In genomic region chr2:63486861-63487290, GRCh38 we compare ENCODE assay signal across 14 cellular contexts.
DNase-seq lines count a peak whose midpoint lies in the region; ATAC-seq and TF ChIP-seq lines count a peak whose summit lies in the region.
"Had no signal": no experiment of that assay in that cellular context is flagged by ENCODE, and none has a peak within 500 bp of the region (broad histone marks: within the 10 kb centered on the region; RNA-seq: fewer than 3 reads in every experiment).

No MANE protein-coding gene starts in this region.

- 91 to 97% methylated on average over 2 of the region's 2 CpGs for WGBS in aorta, 2 donors

- TF ChIP-seq CTCF in HFFc6 (IDR thresholded peaks at IDR 0.05) (peak; percentile 30; the same call in 1 of the 2 replicates), chondrocyte (IDR thresholded peaks at IDR 0.05) (peak; percentile 40)

- no peak overlapping the region for H3K27ac Mint-ChIP-seq in HFFc6
- no peak overlapping the region for H3K27ac Mint-ChIP-seq in chondrocyte (ENCODE audit: unreplicated experiment)
- H3K27ac Mint-ChIP-seq: activated CD8-positive, alpha-beta memory T cell treated with anti-CD3 and anti-CD28 coated beads, Interleukin-2, amount 10 ng/mL, durations not matched to agents 7 days and 5 days; CD14-positive monocyte; progenitor cell of endocrine pancreas; T-helper 2 cell treated with Interferon-gamma antibody and Interleukin-4, amounts not matched to agents 5 μg/mL and 100 μg/mL, for 36 hours had no signal

- H3K27me3 ChIP-seq in aorta (ENCODE audit: control insufficient read depth in 1 of 2, insufficient read depth in 2 of 2, low read length in 1 of 2) (no peaks in the 10 kb centered on the region), MG63 (no peaks in the 10 kb centered on the region)

- H3K4me1 ChIP-seq in aorta (ENCODE audit: control insufficient read depth in 1 of 2, insufficient read depth in 2 of 2, low read length in 2 of 2): no peaks in the 10 kb centered on the region

- H3K4me3 Mint-ChIP-seq in HFFc6: no peak overlapping the region
- H3K4me3 Mint-ChIP-seq in chondrocyte (ENCODE audit: unreplicated experiment): no peak overlapping the region
- H3K4me3 Mint-ChIP-seq in activated T-cell treated with anti-CD3 and anti-CD28 coated beads, Interleukin-2, amount 50 U/mL, for 4 hours: no peak overlapping the region
- H3K4me3 Mint-ChIP-seq: activated CD8-positive, alpha-beta memory T cell treated with anti-CD3 and anti-CD28 coated beads, Interleukin-2, amount 10 ng/mL, durations not matched to agents 7 days and 5 days; CD14-positive monocyte; T-helper 2 cell treated with Interferon-gamma antibody and Interleukin-4, amounts not matched to agents 5 μg/mL and 100 μg/mL, for 36 hours had no signal

- DNase-seq in Ammon's horn (ENCODE audit: low spot score): peak; percentile 24
- no peak for DNase-seq in HFFc6
- DNase-seq in NOMO-1 treated with DMSO at 0.1 percent for 48 hours (lab: John Stamatoyannopoulos, UW; ENCODE audit: unreplicated experiment): peak; percentile 40
- no peak for DNase-seq in chondrocyte (ENCODE audit: low spot score)
- DNase-seq in activated T-cell treated with anti-CD3 and anti-CD28 coated beads, Interleukin-2, amount 50 U/mL, for 4 hours: no peak
- no peak for DNase-seq in aorta
- DNase-seq in MG63: no peak
- DNase-seq: activated CD8-positive, alpha-beta memory T cell treated with anti-CD3 and anti-CD28 coated beads, Interleukin-2, amount 10 ng/mL, durations not matched to agents 7 days and 5 days; effector memory CD4-positive, alpha-beta T cell had no signal

- intact Hi-C loops in aorta (cut with DNase I): loop anchor here in 1 of 2 donors (5.0 kb wide), 1 partner anchor 700 kb away; no protein-coding TSS in a partner anchor

- H3K4me1 Mint-ChIP-seq in HFFc6 (ENCODE audit: low read depth): no peaks in the 10 kb centered on the region
- no peaks in the 10 kb centered on the region for H3K4me1 Mint-ChIP-seq in chondrocyte (ENCODE audit: low read depth)
- H3K4me1 Mint-ChIP-seq in activated T-cell treated with anti-CD3 and anti-CD28 coated beads, Interleukin-2, amount 50 U/mL, for 4 hours (ENCODE audit: low read depth): no peaks in the 10 kb centered on the region
- H3K4me1 Mint-ChIP-seq: activated CD8-positive, alpha-beta memory T cell treated with anti-CD3 and anti-CD28 coated beads, Interleukin-2, amount 10 ng/mL, durations not matched to agents 7 days and 5 days; CD14-positive monocyte had no signal

- peaks cover 0 to 3% of the 10 kb centered on the region in 2 donors for H3K36me3 ChIP-seq in aorta (ENCODE audit: control insufficient read depth in 1 of 2, insufficient read depth in 2 of 2, low read length in 1 of 2)
- H3K36me3 ChIP-seq in MG63: no peaks in the 10 kb centered on the region

- H3K27me3 Mint-ChIP-seq in HFFc6 (ENCODE audit: insufficient read depth) (no peaks in the 10 kb centered on the region; the same call in 1 of the 2 replicates), chondrocyte (ENCODE audit: low read depth) (no peaks in the 10 kb centered on the region)
- no peaks in the 10 kb centered on the region for H3K27me3 Mint-ChIP-seq in activated T-cell treated with anti-CD3 and anti-CD28 coated beads, Interleukin-2, amount 50 U/mL, for 4 hours (ENCODE audit: low read depth)
- H3K27me3 Mint-ChIP-seq: activated CD8-positive, alpha-beta memory T cell treated with anti-CD3 and anti-CD28 coated beads, Interleukin-2, amount 10 ng/mL, durations not matched to agents 7 days and 5 days; progenitor cell of endocrine pancreas had no signal

- H3K36me3 Mint-ChIP-seq in HFFc6 (ENCODE audit: low read depth) (no peaks in the 10 kb centered on the region), chondrocyte (ENCODE audit: low read depth) (peaks cover 2% of the 10 kb centered on the region)
- H3K36me3 Mint-ChIP-seq in activated T-cell treated with anti-CD3 and anti-CD28 coated beads, Interleukin-2, amount 50 U/mL, for 4 hours (ENCODE audit: insufficient read depth): peaks cover 12% of the 10 kb centered on the region
- H3K36me3 Mint-ChIP-seq: activated CD8-positive, alpha-beta memory T cell treated with anti-CD3 and anti-CD28 coated beads, Interleukin-2, amount 10 ng/mL, durations not matched to agents 7 days and 5 days had no signal

- H3K9me3 ChIP-seq in aorta (ENCODE audit: control insufficient read depth, low read length): no peaks in the 10 kb centered on the region
- H3K9me3 ChIP-seq in MG63: no peaks in the 10 kb centered on the region

- no peak overlapping the region for H3K27ac ChIP-seq in aorta (ENCODE audit: low read depth in 1 of 2, low read length in 2 of 2)

- no peak overlapping the region for H3K4me3 ChIP-seq in aorta (ENCODE audit: low read length in 2 of 2)
- no peak overlapping the region for H3K4me3 ChIP-seq in MG63
- H3K4me3 ChIP-seq: lung had no signal

- no peak for ATAC-seq in activated T-cell treated with anti-CD3 and anti-CD28 coated beads, Interleukin-2, amount 50 U/mL, for 4 hours
- ATAC-seq in HG02623 (IDR thresholded peaks at IDR 0.05; ENCODE audit: unreplicated experiment) (no peak), aorta (ENCODE audit: low FRiP score) (no peak)
- ATAC-seq: activated CD8-positive, alpha-beta memory T cell treated with anti-CD3 and anti-CD28 coated beads, Interleukin-2, amount 10 ng/mL, durations not matched to agents 7 days and 5 days had no signal

- no peaks in the 10 kb centered on the region for H3K9me3 Mint-ChIP-seq in HFFc6
- H3K9me3 Mint-ChIP-seq in chondrocyte (ENCODE audit: low read depth): no peaks in the 10 kb centered on the region
- no peaks in the 10 kb centered on the region for H3K9me3 Mint-ChIP-seq in activated T-cell treated with anti-CD3 and anti-CD28 coated beads, Interleukin-2, amount 50 U/mL, for 4 hours
- H3K9me3 Mint-ChIP-seq: CD14-positive monocyte; T-helper 2 cell treated with Interferon-gamma antibody and Interleukin-4, amounts not matched to agents 5 μg/mL and 100 μg/mL, for 36 hours had no signal

Comparison
In these comparisons a context has a peak if more than half of its experiments do, and no peak if none do; other contexts are left out.
1. DNase-seq: peak in Ammon's horn (single experiment) and NOMO-1 treated with DMSO at 0.1 percent for 48 hours (single experiment); none in HFFc6 (single experiment), chondrocyte (single experiment), activated T-cell treated with anti-CD3 and anti-CD28 coated beads, Interleukin-2, amount 50 U/mL, for 4 hours (single experiment), aorta (0 of 2) and MG63 (single experiment).